16 cellular contexts compared by ENCODE assay signal in the genomic region with DNA sequence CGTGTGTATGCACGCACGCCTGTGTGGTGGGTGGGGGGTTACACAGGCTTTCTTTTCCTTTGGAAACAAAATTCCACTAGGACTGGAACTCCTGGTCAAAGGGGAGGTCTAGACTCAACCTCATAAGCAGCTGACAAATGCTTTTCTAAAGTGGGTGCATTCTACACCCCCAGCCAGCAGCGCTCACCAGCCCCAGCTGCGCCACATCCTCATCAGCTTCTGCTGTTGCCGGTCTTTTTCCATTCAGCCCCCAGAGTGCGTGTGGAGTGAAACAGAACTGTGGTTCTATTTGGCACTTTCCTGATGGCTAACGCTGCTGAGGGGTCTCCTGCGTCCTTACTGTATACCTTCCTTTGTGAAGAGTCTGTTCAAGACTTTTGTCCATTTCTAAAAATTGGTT.
DNase-seq lines count a peak whose midpoint lies in the region; ATAC-seq and TF ChIP-seq lines count a peak whose summit lies in the region.
"Had no signal": no experiment of that assay in that cellular context is flagged by ENCODE, and none has a peak within 500 bp of the region (broad histone marks: within the 10 kb centered on the region; RNA-seq: fewer than 3 reads in every experiment).

No MANE protein-coding gene starts in this region.

- intact Hi-C loops in Calu3 (cut with micrococcal nuclease; ENCODE audit: unreplicated experiment) = no loop called here

- no TSS peak for BruUV-seq in Calu3 (replicated peaks; lab: Mats Ljungman, UMichigan)

- peaks cover 8% of the 10 kb centered on the region for H3K9me3 ChIP-seq in WERI-Rb-1 (ENCODE audit: severe bottlenecking)
- H3K9me3 ChIP-seq: BLaER1 had no signal

- H3K4me1 Mint-ChIP-seq in IgD-negative memory B cell (peaks cover 11 to 32% (median 17%) of the 10 kb centered on the region in 3 donors), glutamatergic neuron (ENCODE audit: low read depth, unreplicated experiment) (peaks cover 54% of the 10 kb centered on the region), memory B cell (peaks cover 36% of the 10 kb centered on the region), Calu3 (ENCODE audit: low read depth, unreplicated experiment) (no peaks in the 10 kb centered on the region)
- H3K4me1 Mint-ChIP-seq: CD14-positive monocyte; CD4-positive, alpha-beta memory T cell had no signal

- no peak for TF ChIP-seq CTCF in WERI-Rb-1 (IDR thresholded peaks at IDR 0.05; ENCODE audit: low read depth, low read length)
- no peak for TF ChIP-seq CTCF in glutamatergic neuron (IDR thresholded peaks at IDR 0.05; ENCODE audit: partially characterized antibody, unreplicated experiment)
- TF ChIP-seq CTCF in Calu3 (IDR thresholded peaks at IDR 0.05; ENCODE audit: unreplicated experiment) = no peak

- DNase-seq in WERI-Rb-1 = no peak
- no peak for DNase-seq in glutamatergic neuron
- DNase-seq in memory B cell (ENCODE audit: low spot score in 2 of 2) = no peak
- DNase-seq in Calu3 = no peak
- DNase-seq in erythroblast (lab: John Stamatoyannopoulos, UW) = no peak
- no peak for DNase-seq in NCI-H526 (lab: John Stamatoyannopoulos, UW)
- DNase-seq in RKO (ENCODE audit: low spot score) = no peak
- DNase-seq: ACHN; AML-193; CD4-positive, alpha-beta memory T cell; DMS79 treated with DMSO at 0.1 percent for 48 hours; GF-D8; H9 had no signal

- peaks cover 5% of the 10 kb centered on the region for H3K36me3 Mint-ChIP-seq in IgD-negative memory B cell
- peaks cover 4% of the 10 kb centered on the region for H3K36me3 Mint-ChIP-seq in glutamatergic neuron (ENCODE audit: unreplicated experiment)
- peaks cover 10% of the 10 kb centered on the region for H3K36me3 Mint-ChIP-seq in memory B cell
- peaks cover 14% of the 10 kb centered on the region for H3K36me3 Mint-ChIP-seq in Calu3 (ENCODE audit: insufficient read depth, unreplicated experiment)
- H3K36me3 Mint-ChIP-seq: CD4-positive, alpha-beta memory T cell had no signal

- peaks cover 0 to 2% (median 0%) of the 10 kb centered on the region in 3 donors for H3K9me3 Mint-ChIP-seq in IgD-negative memory B cell
- peaks cover 50% of the 10 kb centered on the region for H3K9me3 Mint-ChIP-seq in glutamatergic neuron (ENCODE audit: unreplicated experiment)
- no peaks in the 10 kb centered on the region for H3K9me3 Mint-ChIP-seq in memory B cell
- no peaks in the 10 kb centered on the region for H3K9me3 Mint-ChIP-seq in Calu3 (ENCODE audit: low read depth, unreplicated experiment)
- H3K9me3 Mint-ChIP-seq: H9 had no signal

- CTCF ChIA-PET in Calu3 (lab: Charles Lee) = interaction anchor here (0.5 kb wide), 1 partner anchor 117 kb away, joined by 8 read pairs; no protein-coding TSS in a partner anchor

- H3K27me3 Mint-ChIP-seq in IgD-negative memory B cell = no peaks in the 10 kb centered on the region
- H3K27me3 Mint-ChIP-seq in glutamatergic neuron (ENCODE audit: unreplicated experiment) = peaks cover 27% of the 10 kb centered on the region
- no peaks in the 10 kb centered on the region for H3K27me3 Mint-ChIP-seq in memory B cell
- no peaks in the 10 kb centered on the region for H3K27me3 Mint-ChIP-seq in Calu3 (ENCODE audit: unreplicated experiment)
- H3K27me3 Mint-ChIP-seq: CD4-positive, alpha-beta memory T cell had no signal

- H3K4me3 ChIP-seq in WERI-Rb-1 (ENCODE audit: low read depth, low read length) = no peak overlapping the region
- H3K4me3 ChIP-seq: BLaER1 had no signal

- peaks cover 19% of the 10 kb centered on the region for H3K36me3 ChIP-seq in WERI-Rb-1

- no peak overlapping the region for H3K4me3 Mint-ChIP-seq in IgD-negative memory B cell
- no peak overlapping the region for H3K4me3 Mint-ChIP-seq in glutamatergic neuron (ENCODE audit: unreplicated experiment)
- no peak overlapping the region for H3K4me3 Mint-ChIP-seq in memory B cell
- no peak overlapping the region for H3K4me3 Mint-ChIP-seq in Calu3 (ENCODE audit: low read depth, unreplicated experiment)
- H3K4me3 Mint-ChIP-seq: CD14-positive monocyte; CD4-positive, alpha-beta memory T cell; H9 had no signal

- H3K27ac ChIP-seq in WERI-Rb-1 = peak overlapping the region; percentile 94
- H3K27ac ChIP-seq: BLaER1 had no signal

- H3K27ac Mint-ChIP-seq in IgD-negative memory B cell (peak overlapping the region in 2 of 3 donors; percentile 67 to 94), glutamatergic neuron (ENCODE audit: unreplicated experiment) (peak overlapping the region; percentile 86), memory B cell (peak overlapping the region; percentile 95), Calu3 (ENCODE audit: unreplicated experiment) (no peak overlapping the region)
- H3K27ac Mint-ChIP-seq: CD4-positive, alpha-beta memory T cell had no signal

- no peak for ATAC-seq in memory B cell (ENCODE audit: low read depth)

- TF ChIP-seq POLR2A in erythroblast (IDR thresholded peaks at IDR 0.05; ENCODE audit: low read length) = no peak

- no peaks in the 10 kb centered on the region for H3K27me3 ChIP-seq in WERI-Rb-1 (ENCODE audit: insufficient read depth, low read depth, severe bottlenecking)
- H3K27me3 ChIP-seq: BLaER1 had no signal
